Comparison of ENCODE assay signal across 10 cellular contexts in the genomic region with DNA sequence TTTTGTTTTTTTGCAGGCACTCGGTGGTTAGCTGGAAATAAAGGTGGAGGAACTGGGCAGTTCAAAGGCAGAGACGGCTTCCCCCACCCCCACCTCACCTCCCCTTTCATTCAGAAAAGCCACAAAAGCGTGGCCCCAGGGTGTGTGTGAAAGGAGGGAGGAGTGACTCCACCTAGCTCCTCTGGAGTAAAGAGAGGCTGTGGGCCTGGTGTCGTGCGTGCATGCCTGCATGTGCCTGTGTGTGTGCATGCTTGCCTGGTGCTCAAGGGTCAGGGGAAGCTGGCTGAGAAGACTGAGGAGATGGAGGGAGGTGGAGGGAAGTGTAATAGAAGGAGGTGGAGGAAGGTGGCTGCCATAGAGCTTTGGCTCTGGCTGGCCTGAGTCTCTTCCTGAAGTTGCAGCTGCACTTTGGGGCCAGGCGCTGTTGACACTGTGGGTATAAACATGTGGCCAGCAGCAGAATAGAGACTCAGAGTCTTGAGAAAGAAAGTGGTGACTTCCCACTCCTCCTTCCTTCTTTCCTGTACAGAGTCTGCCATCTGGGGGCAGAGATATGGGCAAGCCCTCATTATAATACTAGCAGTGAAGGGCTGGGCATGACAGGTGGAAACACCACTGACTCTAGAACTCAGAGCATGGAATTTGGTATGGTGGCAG.
DNase-seq lines count a peak whose midpoint lies in the region; ATAC-seq and TF ChIP-seq lines count a peak whose summit lies in the region.
"Had no signal": no experiment of that assay in that cellular context is flagged by ENCODE, and none has a peak within 500 bp of the region (broad histone marks: within the 10 kb centered on the region; RNA-seq: fewer than 3 reads in every experiment).

No MANE protein-coding gene starts in this region.

- peaks cover 0 to 7% of the 10 kb centered on the region in 2 donors for H3K27me3 Mint-ChIP-seq in effector memory CD8-positive, alpha-beta T cell

- POLR2A ChIA-PET in RWPE1 (lab: Yijun Ruan, JAX; ENCODE audit: low non-redundant PET) = no interaction called here

- H3K4me1 Mint-ChIP-seq in effector memory CD8-positive, alpha-beta T cell (ENCODE audit: low read depth in 2 of 2) = peaks cover 13 to 16% of the 10 kb centered on the region in 2 donors

- H3K9me3 Mint-ChIP-seq in effector memory CD8-positive, alpha-beta T cell = no peaks in the 10 kb centered on the region

- peak overlapping the region; percentile 79 to 83 for H3K27ac Mint-ChIP-seq in effector memory CD8-positive, alpha-beta T cell

- DNase-seq in DMS 273 (lab: John Stamatoyannopoulos, UW; ENCODE audit: unreplicated experiment) = peak; percentile 66
- no peak for DNase-seq in DMS 273 treated with DMSO at 0.1 percent for 48 hours (lab: John Stamatoyannopoulos, UW)
- no peak for DNase-seq in RWPE1 (ENCODE audit: low spot score)
- DNase-seq in effector memory CD8-positive, alpha-beta T cell = peak in 1 of 3 experiments; percentile 6
- DNase-seq in retina = peak; percentile 36

- no peaks in the 10 kb centered on the region for H3K36me3 Mint-ChIP-seq in effector memory CD8-positive, alpha-beta T cell (ENCODE audit: insufficient read depth)

- CTCF ChIA-PET in RWPE1 (lab: Yijun Ruan, JAX) = interaction anchor here (0.6 to 1.6 kb wide), 3 partner anchors 9 to 31 kb away, joined by 3 to 7 read pairs (median 7); no protein-coding TSS in a partner anchor

- H3K27ac ChIP-seq in RWPE1 = peak overlapping the region; percentile 5; the same call in 1 of the 2 replicates
- H3K27ac ChIP-seq: 22Rv1, adrenal gland had no signal

- peak; percentile 86 for ATAC-seq in GM21447 (IDR thresholded peaks at IDR 0.05; ENCODE audit: unreplicated experiment)
- ATAC-seq in HG03571 (IDR thresholded peaks at IDR 0.05; ENCODE audit: unreplicated experiment) = peak; percentile 82
- ATAC-seq in effector memory CD8-positive, alpha-beta T cell (replicated peaks) = peak; percentile 59
- no peak for ATAC-seq in activated CD4-positive, CD25-positive, alpha-beta regulatory T cell treated with anti-CD3 and anti-CD28 coated beads, Interleukin-2, amount 50 U/mL, for 24 hours

- no peak for TF ChIP-seq CTCF in RWPE1 (conservative IDR thresholded peaks at IDR 0.05; ENCODE audit: low read depth)

- peak overlapping the region; percentile 62 to 68 for H3K4me3 Mint-ChIP-seq in effector memory CD8-positive, alpha-beta T cell

Comparison
In these comparisons a context has a peak if more than half of its experiments do, and no peak if none do; other contexts are left out.
1. DNase-seq: peak in DMS 273 (single experiment) and retina (single experiment); none in DMS 273 treated with DMSO at 0.1 percent for 48 hours (single experiment) and RWPE1 (single experiment).
2. ATAC-seq: peak in GM21447 (single experiment), HG03571 (single experiment) and effector memory CD8-positive, alpha-beta T cell (single experiment); none in activated CD4-positive, CD25-positive, alpha-beta regulatory T cell treated with anti-CD3 and anti-CD28 coated beads, Interleukin-2, amount 50 U/mL, for 24 hours (0 of 2).